Comparison of ENCODE assay signal across 1 cellular context in the genomic region with DNA sequence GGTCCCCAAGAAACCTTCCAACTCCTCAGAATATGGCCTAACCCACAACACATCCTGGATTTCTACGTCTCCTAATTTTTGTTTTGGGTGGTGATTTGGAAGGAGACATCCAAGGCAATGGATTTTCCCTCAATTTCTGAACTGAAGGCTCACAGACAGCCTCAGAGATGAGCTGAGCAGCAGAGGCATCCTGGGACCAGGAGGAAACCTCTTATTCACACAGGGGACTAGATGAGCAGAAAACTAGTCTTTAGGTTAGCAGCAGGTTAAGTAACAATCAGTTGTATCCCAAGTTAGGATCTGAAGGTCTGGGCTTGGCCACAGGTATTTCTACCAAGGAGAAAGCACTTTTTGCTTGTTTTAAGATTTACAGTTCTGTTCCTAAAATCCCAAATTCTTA.
TF ChIP-seq lines count a peak whose summit lies in the region.

No MANE protein-coding gene starts in this region.

TF ChIP-seq in IMR-90, 13 proteins besides CTCF, POLR2A, EP300 and RAD21:
- TF ChIP-seq ELK1 (IDR thresholded peaks at IDR 0.05; ENCODE audit: borderline replicate concordance, low read depth, low read length): no peak
- TF ChIP-seq NFE2L2 (IDR thresholded peaks at IDR 0.05; ENCODE audit: low read depth, low read length): no peak
- TF ChIP-seq SMC3 (IDR thresholded peaks at IDR 0.05; ENCODE audit: low read depth, low read length): no peak
